In genomic region chr15:89854863-89855262, GRCh38 we compare ENCODE assay signal across 2 cellular contexts. TPM values are rescaled to one million over a fixed set of nuclear protein-coding genes. Genes with fewer than 3 reads are reported as not detected.
"Had no signal": no experiment of that assay in that cellular context is flagged by ENCODE, and none has a peak within 500 bp of the region (broad histone marks: within the 10 kb centered on the region; RNA-seq: fewer than 3 reads in every experiment).

No MANE protein-coding gene starts in this region.

RNA-seq across cellular contexts. Expression of gene ARPIN, which starts 57.9 kb away (rescaled TPM):
- total RNA-seq: K562 had no signal
- polyA plus RNA-seq: IgD-negative memory B cell, K562 had no signal
